Comparison of ENCODE assay signal across 7 cellular contexts in genomic region chr15:70259030-70259424, GRCh38.
DNase-seq lines count a peak whose midpoint lies in the region; ATAC-seq and TF ChIP-seq lines count a peak whose summit lies in the region.

No MANE protein-coding gene starts in this region.

- H3K9me3 Mint-ChIP-seq in activated naive CD4-positive, alpha-beta T cell treated with anti-CD3 and anti-CD28 coated beads, Interleukin-2, amount 50 U/mL, for 24 hours: no peaks in the 10 kb centered on the region

- H3K27me3 Mint-ChIP-seq in activated naive CD4-positive, alpha-beta T cell treated with anti-CD3 and anti-CD28 coated beads, Interleukin-2, amount 50 U/mL, for 24 hours: no peaks in the 10 kb centered on the region

- no peak overlapping the region for H3K4me3 ChIP-seq in right cardiac atrium (ENCODE audit: low read length)

- no peak for TF ChIP-seq CTCF in GM13977 (IDR thresholded peaks at IDR 0.05; ENCODE audit: extremely low read depth, insufficient read depth, missing control alignments)

- H3K36me3 Mint-ChIP-seq in activated naive CD4-positive, alpha-beta T cell treated with anti-CD3 and anti-CD28 coated beads, Interleukin-2, amount 50 U/mL, for 24 hours: peaks cover 2% of the 10 kb centered on the region

- no peak overlapping the region for H3K27ac ChIP-seq in right cardiac atrium (ENCODE audit: low read length)

- H3K27ac Mint-ChIP-seq in activated naive CD4-positive, alpha-beta T cell treated with anti-CD3 and anti-CD28 coated beads, Interleukin-2, amount 50 U/mL, for 24 hours: no peak overlapping the region

- peak overlapping the region; percentile 79 for H3K4me3 Mint-ChIP-seq in activated naive CD4-positive, alpha-beta T cell treated with anti-CD3 and anti-CD28 coated beads, Interleukin-2, amount 50 U/mL, for 24 hours

- no peaks in the 10 kb centered on the region for H3K27me3 ChIP-seq in right cardiac atrium (ENCODE audit: control insufficient read depth, insufficient read depth)

- H3K9me3 ChIP-seq in right cardiac atrium (ENCODE audit: control insufficient read depth, low read length): no peaks in the 10 kb centered on the region

- peaks cover 2% of the 10 kb centered on the region for H3K4me1 ChIP-seq in right cardiac atrium (ENCODE audit: control insufficient read depth, insufficient read depth, low read length)

- WGBS in right cardiac atrium: 30% methylated on average over 11 of the region's 11 CpGs

- ATAC-seq in GM21381 (IDR thresholded peaks at IDR 0.05; ENCODE audit: unreplicated experiment) (peak; percentile 28), right cardiac atrium (peak; percentile 42 to 62), HG03469 (IDR thresholded peaks at IDR 0.05; ENCODE audit: unreplicated experiment) (no peak)

- intact Hi-C loops in right cardiac atrium (cut with DNase I): no loop called here

- peaks cover 37% of the 10 kb centered on the region for H3K4me1 Mint-ChIP-seq in activated naive CD4-positive, alpha-beta T cell treated with anti-CD3 and anti-CD28 coated beads, Interleukin-2, amount 50 U/mL, for 24 hours

- peak; percentile 95 for DNase-seq in NCI-H2171 treated with DMSO at 0.1 percent for 48 hours (lab: John Stamatoyannopoulos, UW)
- DNase-seq in right cardiac atrium: peak; percentile 61 to 89 (median 85)
- DNase-seq in stimulated activated CD4-positive, alpha-beta T cell treated with anti-CD3 and anti-CD28 coated beads, Interleukin-2, amount 100 ng/mL, for 4 hours (ENCODE audit: low read depth): peak; percentile 35
- no peak for DNase-seq in GM13977 (ENCODE audit: low spot score)

- in situ Hi-C loops in GM13977 (cut with MboI; ENCODE audit: low pct_unique_long_range_greater_than_20kb, low sequenced_read_pairs, unreplicated experiment): no loop called here
